In the genomic region with DNA sequence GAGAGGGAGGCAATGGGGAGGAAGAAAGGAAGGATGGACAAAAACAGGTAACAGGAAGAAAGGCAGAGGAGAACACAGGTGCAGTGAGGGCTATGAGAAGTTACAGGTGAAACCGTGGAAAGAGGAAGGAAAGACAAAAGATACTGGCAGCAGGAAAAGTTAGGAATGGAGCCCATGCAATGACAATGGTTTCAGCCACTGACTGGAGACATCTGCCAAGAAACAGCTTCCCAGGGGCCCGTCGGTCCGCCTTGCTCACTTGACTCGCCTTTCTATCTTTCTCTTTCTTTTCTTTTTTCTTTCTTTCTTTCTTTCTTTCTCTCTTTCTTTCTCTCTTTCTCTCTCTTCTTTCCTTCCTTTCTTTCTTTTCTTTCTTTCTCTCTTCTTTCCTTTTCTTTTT, we compare ENCODE assay signal across 1 cellular context.
TF ChIP-seq lines count a peak whose summit lies in the region.

No MANE protein-coding gene starts in this region.

TF ChIP-seq in IMR-90, 13 proteins besides CTCF, POLR2A, EP300 and RAD21:
- TF ChIP-seq MAZ (IDR thresholded peaks at IDR 0.05; ENCODE audit: borderline replicate concordance, low read depth, low read length) (no peak), BHLHE40 (IDR thresholded peaks at IDR 0.05; ENCODE audit: low read depth, low read length) (no peak), ELK1 (IDR thresholded peaks at IDR 0.05; ENCODE audit: borderline replicate concordance, low read depth, low read length) (no peak), RCOR1 (IDR thresholded peaks at IDR 0.05; ENCODE audit: insufficient replicate concordance, low read length) (no peak), CEBPB (IDR thresholded peaks at IDR 0.05; ENCODE audit: low read depth, low read length) (no peak), RFX5 (IDR thresholded peaks at IDR 0.05; ENCODE audit: low read depth, low read length) (no peak), MXI1 (IDR thresholded peaks at IDR 0.05; ENCODE audit: borderline replicate concordance, low read depth, low read length) (no peak), MAFK (IDR thresholded peaks at IDR 0.05; ENCODE audit: low read depth, low read length) (no peak), USF2 (IDR thresholded peaks at IDR 0.05; ENCODE audit: low read depth, low read length) (no peak), SMC3 (IDR thresholded peaks at IDR 0.05; ENCODE audit: low read depth, low read length) (no peak), NFE2L2 (IDR thresholded peaks at IDR 0.05; ENCODE audit: low read depth, low read length) (no peak), CHD1 (IDR thresholded peaks at IDR 0.05; ENCODE audit: low read depth, low read length) (no peak)
